Comparison of ENCODE assay signal across 26 cellular contexts in the genomic region with DNA sequence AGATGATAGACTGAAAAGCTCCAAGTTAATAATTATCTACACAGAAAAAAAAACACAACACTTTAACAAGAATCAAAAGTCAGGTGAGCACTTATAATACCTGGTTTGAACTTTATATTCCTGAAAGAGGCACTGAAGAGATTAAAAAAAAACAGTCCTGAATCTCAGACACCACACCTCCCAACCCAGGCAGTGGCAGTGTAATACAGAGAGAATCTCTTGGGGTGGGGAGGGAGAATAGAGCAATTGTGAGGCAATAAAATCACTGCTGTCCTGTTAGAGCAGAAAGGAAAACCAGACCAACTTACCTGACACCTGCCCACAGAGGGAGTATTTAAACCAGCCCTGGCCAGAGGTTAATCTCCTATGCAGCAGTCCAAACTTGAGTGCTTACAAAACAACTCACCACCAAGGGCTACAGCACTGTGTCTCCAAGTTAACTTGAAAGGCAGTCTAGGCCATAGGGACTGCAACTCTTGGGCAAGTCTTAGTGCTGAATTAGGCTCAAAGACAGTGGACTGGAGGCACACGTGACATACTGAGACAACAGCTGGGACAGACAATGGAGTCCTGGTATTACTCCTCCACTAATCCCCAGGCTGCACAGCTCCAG. TPM values are rescaled to one million over a fixed set of nuclear protein-coding genes. Genes with fewer than 3 reads are reported as not detected.
DNase-seq lines count a peak whose midpoint lies in the region; ATAC-seq and TF ChIP-seq lines count a peak whose summit lies in the region.
"Had no signal": no experiment of that assay in that cellular context is flagged by ENCODE, and none has a peak within 500 bp of the region (broad histone marks: within the 10 kb centered on the region; RNA-seq: fewer than 3 reads in every experiment).

No MANE protein-coding gene starts in this region.

- H3K27ac ChIP-seq in endodermal cell (ENCODE audit: low read depth, low read length), result no peak overlapping the region
- H3K27ac ChIP-seq in lung (ENCODE audit: low read depth in 1 of 2, low read length in 1 of 2), result peak overlapping the region in 1 of 2 donors; percentile 27
- H3K27ac ChIP-seq in right atrium auricular region, result no peak overlapping the region
- H3K27ac ChIP-seq: heart right ventricle, HL-60, prostate gland, skin epidermis had no signal

- no peak overlapping the region for H3K27ac Mint-ChIP-seq in endodermal cell
- H3K27ac Mint-ChIP-seq: activated B cell treated with CpG ODN at 0.5 μM for 24 hours; activated CD8-positive, alpha-beta T cell treated with anti-CD3 and anti-CD28 coated beads for 36 hours; naive thymus-derived CD8-positive, alpha-beta T cell; T-helper 1 cell treated with Interleukin-12 subunit alpha and Interleukin-12 subunit beta and Interleukin-4 antibody, amounts not matched to agents 30 μg/mL and 1 μg/mL, for 36 hours had no signal

- TF ChIP-seq CTCF in endodermal cell (conservative IDR thresholded peaks at IDR 0.05) (peak; percentile 15), lung (IDR thresholded peaks at IDR 0.05; ENCODE audit: control extremely low read depth, extremely low read depth) (no peak), right atrium auricular region (IDR thresholded peaks at IDR 0.05) (no peak)

- H3K27me3 ChIP-seq in endodermal cell (ENCODE audit: control insufficient read depth, insufficient read depth, low read length, poor library complexity, severe bottlenecking) (no peaks in the 10 kb centered on the region), lung (ENCODE audit: control insufficient read depth, insufficient read depth) (no peaks in the 10 kb centered on the region), right atrium auricular region (no peaks in the 10 kb centered on the region)
- H3K27me3 ChIP-seq: heart right ventricle had no signal

- no peak overlapping the region for H3K4me3 Mint-ChIP-seq in endodermal cell
- H3K4me3 Mint-ChIP-seq: activated B cell treated with CpG ODN at 0.5 μM for 24 hours; activated CD8-positive, alpha-beta T cell treated with anti-CD3 and anti-CD28 coated beads for 36 hours; naive thymus-derived CD8-positive, alpha-beta T cell; T-helper 1 cell treated with Interleukin-12 subunit alpha and Interleukin-12 subunit beta and Interleukin-4 antibody, amounts not matched to agents 30 μg/mL and 1 μg/mL, for 36 hours had no signal

- no peaks in the 10 kb centered on the region for H3K4me1 Mint-ChIP-seq in endodermal cell
- H3K4me1 Mint-ChIP-seq: activated B cell treated with CpG ODN at 0.5 μM for 24 hours; naive thymus-derived CD8-positive, alpha-beta T cell had no signal

- H3K9me3 ChIP-seq in endodermal cell (ENCODE audit: control insufficient read depth, low read length) (no peaks in the 10 kb centered on the region), lung (ENCODE audit: control insufficient read depth in 2 of 2, insufficient read depth in 1 of 2, low read length in 1 of 2) (peaks cover 0 to 2% of the 10 kb centered on the region in 2 donors), right atrium auricular region (no peaks in the 10 kb centered on the region)
- H3K9me3 ChIP-seq: prostate gland had no signal

- peak; percentile 61 for DNase-seq in NCI-H524 treated with DMSO at 0.1 percent for 48 hours (lab: John Stamatoyannopoulos, UW)
- peak; percentile 49 for DNase-seq in endodermal cell
- DNase-seq in lung (ENCODE audit: low spot score), result no peak
- no peak for DNase-seq in right atrium auricular region (ENCODE audit: low spot score)
- no peak for DNase-seq in COLO668 (lab: John Stamatoyannopoulos, UW; ENCODE audit: unreplicated experiment)
- no peak for DNase-seq in NCI-H1092 treated with DMSO at 0.1 percent for 48 hours (lab: John Stamatoyannopoulos, UW)
- DNase-seq: activated B cell treated with CpG ODN at 0.5 μM for 24 hours; activated CD8-positive, alpha-beta T cell treated with anti-CD3 and anti-CD28 coated beads for 36 hours; activated naive CD4-positive, alpha-beta T cell treated with Interleukin-2 at 50 U/mL for 16 hours; activated T-cell treated with anti-CD3 and anti-CD28 coated beads, Interleukin-2, amount 50 U/mL, for 1 hour; amygdala; dermis blood vessel endothelial cell; EL; heart right ventricle; mesenchymal stem cell; MM.1S; naive thymus-derived CD8-positive, alpha-beta T cell; NCI-H1694; PC-3; stimulated activated CD4-positive, alpha-beta T cell treated with anti-CD3 and anti-CD28 coated beads, Interleukin-2, amount 100 ng/mL, for 24 hours; stimulated activated naive CD4-positive, alpha-beta T cell had no signal

- no peak overlapping the region for H3K4me3 ChIP-seq in endodermal cell (ENCODE audit: low read length)
- no peak overlapping the region for H3K4me3 ChIP-seq in lung
- H3K4me3 ChIP-seq in right atrium auricular region, result no peak overlapping the region
- H3K4me3 ChIP-seq: heart right ventricle, prostate gland, skin epidermis had no signal

- 82% methylated on average over 1 of the region's 1 CpG; no CpG with 5 or more reads in 1 of the 2 experiments for WGBS in endodermal cell (ENCODE audit: insufficient coverage in 1 of 2, insufficient read length in 1 of 2), 2 experiments
- WGBS in lung, 2 donors, result 76 to 90% methylated on average over 1 of the region's 1 CpG

- H3K27me3 Mint-ChIP-seq in endodermal cell (ENCODE audit: insufficient read depth), result no peaks in the 10 kb centered on the region
- H3K27me3 Mint-ChIP-seq: activated B cell treated with CpG ODN at 0.5 μM for 24 hours; activated CD8-positive, alpha-beta T cell treated with anti-CD3 and anti-CD28 coated beads for 36 hours had no signal

- H3K4me1 ChIP-seq in endodermal cell (ENCODE audit: control insufficient read depth, insufficient read depth, low read length) (no peaks in the 10 kb centered on the region), lung (ENCODE audit: control insufficient read depth in 2 of 2, insufficient read depth in 2 of 2, low read length in 2 of 2) (no peaks in the 10 kb centered on the region), right atrium auricular region (no peaks in the 10 kb centered on the region)
- H3K4me1 ChIP-seq: heart right ventricle, prostate gland had no signal

- no peaks in the 10 kb centered on the region for H3K36me3 Mint-ChIP-seq in endodermal cell (ENCODE audit: low read depth)
- H3K36me3 Mint-ChIP-seq: naive thymus-derived CD8-positive, alpha-beta T cell had no signal

- no peak overlapping the region for H3K9ac ChIP-seq in endodermal cell (ENCODE audit: extremely low read depth, low read length, poor library complexity, severe bottlenecking)

- H3K36me3 ChIP-seq in endodermal cell (ENCODE audit: control insufficient read depth, insufficient read depth, low read length), result no peaks in the 10 kb centered on the region
- no peaks in the 10 kb centered on the region for H3K36me3 ChIP-seq in lung (ENCODE audit: control insufficient read depth in 2 of 2, insufficient read depth in 2 of 2, low read length in 2 of 2)
- no peaks in the 10 kb centered on the region for H3K36me3 ChIP-seq in right atrium auricular region
- H3K36me3 ChIP-seq: heart right ventricle, prostate gland had no signal

- ATAC-seq in lung (ENCODE audit: insufficient read depth, low FRiP score), result peak; percentile 79
- no peak for ATAC-seq in HG03342 (IDR thresholded peaks at IDR 0.05; ENCODE audit: unreplicated experiment)
- ATAC-seq: activated CD8-positive, alpha-beta T cell treated with anti-CD3 and anti-CD28 coated beads for 36 hours; heart right ventricle; PC-3 had no signal

- no peaks in the 10 kb centered on the region for H3K9me3 Mint-ChIP-seq in endodermal cell
- H3K9me3 Mint-ChIP-seq: activated B cell treated with CpG ODN at 0.5 μM for 24 hours; activated CD8-positive, alpha-beta T cell treated with anti-CD3 and anti-CD28 coated beads for 36 hours; T-helper 1 cell treated with Interleukin-12 subunit alpha and Interleukin-12 subunit beta and Interleukin-4 antibody, amounts not matched to agents 30 μg/mL and 1 μg/mL, for 36 hours had no signal

RNA-seq across cellular contexts. Expression of a gene that starts 54.2 kb away (rescaled TPM):
- total RNA-seq in endodermal cell, result 1 to 10 TPM; 1.9 to 3.6 TPM
- 1.4 TPM for polyA plus RNA-seq in endodermal cell (2013, experiment 1 of 2)
- polyA plus RNA-seq in endodermal cell (2013, experiment 2 of 2), result 1.4 TPM
- 10 to 100 TPM; 18.8 to 26.5 TPM for total RNA-seq in lung
- polyA plus RNA-seq in lung, result 1 to 10 TPM; 3.8 to 4.5 TPM
- under 1 TPM; 0.08 to 0.22 TPM for total RNA-seq in right atrium auricular region
- total RNA-seq: PC-3 had no signal

Comparison
In these comparisons a context has a peak if more than half of its experiments do, and no peak if none do; other contexts are left out.
1. DNase-seq: peak in NCI-H524 treated with DMSO at 0.1 percent for 48 hours (single experiment) and endodermal cell (single experiment); none in lung (single experiment), right atrium auricular region (single experiment), COLO668 (single experiment) and NCI-H1092 treated with DMSO at 0.1 percent for 48 hours (single experiment).
2. RNA of a gene that starts 54.2 kb away (total RNA-seq): 18.8 to 26.5 TPM in lung; 1.9 to 3.6 TPM in endodermal cell and 0.08 to 0.22 TPM in right atrium auricular region; every median in the first group is over 4 times any median in the second.